In the genomic region with DNA sequence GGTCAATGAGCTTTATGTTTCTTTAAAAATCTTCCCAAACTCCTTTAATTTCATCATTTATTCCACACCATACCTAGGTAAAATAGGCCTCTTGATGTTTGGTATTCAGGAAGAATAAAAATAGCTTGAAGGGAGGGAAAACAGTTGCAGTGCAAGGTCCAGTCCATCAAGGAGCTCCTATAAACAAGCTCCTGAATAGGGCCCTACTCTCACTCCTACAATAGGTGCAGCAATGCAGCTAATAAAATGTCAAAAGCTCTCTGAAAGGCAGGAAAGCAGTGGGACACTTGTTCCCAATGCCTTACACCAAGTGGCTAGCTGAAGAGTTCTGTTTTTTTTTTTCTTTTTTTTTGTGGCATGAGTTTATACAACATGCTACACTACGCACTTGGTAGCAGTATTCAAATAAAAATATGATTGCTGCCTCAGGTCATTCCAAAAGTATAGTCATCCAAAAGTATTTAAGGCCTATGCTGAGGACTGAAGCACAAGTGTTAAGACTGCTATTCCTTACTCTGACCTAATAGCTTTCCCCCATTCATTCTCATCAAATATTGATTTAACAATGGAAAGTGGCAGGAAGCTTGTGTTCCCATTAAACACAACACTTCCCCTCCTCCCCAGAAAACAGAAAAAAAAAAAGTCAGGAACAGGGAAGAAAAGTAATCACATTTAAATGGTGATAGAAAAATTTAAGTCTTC, we compare ENCODE assay signal across 26 cellular contexts. TPM values are rescaled to one million over a fixed set of nuclear protein-coding genes. Genes with fewer than 3 reads are reported as not detected.
DNase-seq lines count a peak whose midpoint lies in the region; ATAC-seq and TF ChIP-seq lines count a peak whose summit lies in the region.
"Had no signal": no experiment of that assay in that cellular context is flagged by ENCODE, and none has a peak within 500 bp of the region (broad histone marks: within the 10 kb centered on the region; RNA-seq: fewer than 3 reads in every experiment).

No MANE protein-coding gene starts in this region.

- H3K9me3 ChIP-seq in lower lobe of right lung (no peaks in the 10 kb centered on the region), transverse colon (no peaks in the 10 kb centered on the region), MM.1S (replicated peaks; ENCODE audit: insufficient read depth, low read length) (no peaks in the 10 kb centered on the region)
- H3K9me3 ChIP-seq: BLaER1 treated with 17β-estradiol and CSF1 and Interleukin-3, amounts not matched to agents 10 nM and 100 nM; MG63 had no signal

- H3K4me2 ChIP-seq in MM.1S (ENCODE audit: low read depth, low read length) = no peak overlapping the region
- H3K4me2 ChIP-seq: BLaER1 treated with 17β-estradiol and CSF1 and Interleukin-3, amounts not matched to agents 10 nM and 100 nM had no signal

- H3K4me3 Mint-ChIP-seq in activated T-cell treated with anti-CD3 and anti-CD28 coated beads, Interleukin-2, amount 50 U/mL, for 72 hours = no peak overlapping the region
- H3K4me3 Mint-ChIP-seq in brain = no peak overlapping the region
- H3K4me3 Mint-ChIP-seq: activated CD4-positive, alpha-beta memory T cell treated with anti-CD3 and anti-CD28 coated beads for 36 hours; stimulated activated naive CD8-positive, alpha-beta T cell treated with anti-CD3 and anti-CD28 coated beads, Interleukin-15, amount 100 ng/mL, for 72 hours; type B pancreatic cell had no signal

- in situ Hi-C loops in transverse colon (cut with MboI; ENCODE audit: low pct_ligation_motif_present in 1 of 4, low pct_unique_long_range_greater_than_20kb in 1 of 4, low sequenced_read_pairs in 3 of 4) = no loop called here

- H3K4me1 Mint-ChIP-seq in activated T-cell treated with anti-CD3 and anti-CD28 coated beads, Interleukin-2, amount 50 U/mL, for 72 hours (ENCODE audit: low read depth) = peaks cover 7% of the 10 kb centered on the region
- peaks cover 4% of the 10 kb centered on the region for H3K4me1 Mint-ChIP-seq in brain

- H3K4me1 ChIP-seq in lower lobe of right lung (peaks cover 12% of the 10 kb centered on the region), transverse colon (peaks cover 7 to 30% (median 16%) of the 10 kb centered on the region in 4 donors), MM.1S (ENCODE audit: low read length) (peaks cover 7% of the 10 kb centered on the region)

- H3K9me3 Mint-ChIP-seq in activated T-cell treated with anti-CD3 and anti-CD28 coated beads, Interleukin-2, amount 50 U/mL, for 72 hours = no peaks in the 10 kb centered on the region
- no peaks in the 10 kb centered on the region for H3K9me3 Mint-ChIP-seq in brain
- H3K9me3 Mint-ChIP-seq: activated CD4-positive, alpha-beta memory T cell treated with anti-CD3 and anti-CD28 coated beads for 36 hours; stimulated activated naive CD8-positive, alpha-beta T cell treated with anti-CD3 and anti-CD28 coated beads, Interleukin-15, amount 100 ng/mL, for 72 hours; type B pancreatic cell had no signal

- H3K79me2 ChIP-seq in MM.1S (ENCODE audit: low read length) = no peaks in the 10 kb centered on the region

- no peaks in the 10 kb centered on the region for H3K27me3 Mint-ChIP-seq in activated T-cell treated with anti-CD3 and anti-CD28 coated beads, Interleukin-2, amount 50 U/mL, for 72 hours (ENCODE audit: low read depth)
- peaks cover 4% of the 10 kb centered on the region for H3K27me3 Mint-ChIP-seq in brain
- H3K27me3 Mint-ChIP-seq: activated CD4-positive, alpha-beta memory T cell treated with anti-CD3 and anti-CD28 coated beads for 36 hours; stimulated activated naive CD8-positive, alpha-beta T cell treated with anti-CD3 and anti-CD28 coated beads, Interleukin-15, amount 100 ng/mL, for 72 hours; type B pancreatic cell had no signal

- DNase-seq in activated T-cell treated with anti-CD3 and anti-CD28 coated beads, Interleukin-2, amount 50 U/mL, for 72 hours = no peak
- DNase-seq in activated T-cell treated with anti-CD3 and anti-CD28 coated beads for 4 hours (no peak), lower lobe of right lung (no peak), transverse colon (no peak), activated gamma-delta T cell (lab: John Stamatoyannopoulos, UW) (no peak), SK-N-DZ (ENCODE audit: low spot score) (no peak), MM.1S (no peak)
- DNase-seq: activated CD4-positive, alpha-beta memory T cell treated with anti-CD3 and anti-CD28 coated beads for 36 hours; activated CD4-positive, CD25-positive, alpha-beta regulatory T cell; activated naive CD4-positive, alpha-beta T cell treated with anti-CD3 and anti-CD28 coated beads, Interleukin-2, amount 50 U/mL, for 16 hours; activated T-cell treated with anti-CD3 and anti-CD28 coated beads, Interleukin-2, amount 50 U/mL, for 48 hours; effector CD8-positive, alpha-beta T cell; foreskin melanocyte; H7; MG63; NCI-H1436; retina; stimulated activated CD4-positive, alpha-beta T cell treated with anti-CD3 and anti-CD28 coated beads, Interleukin-4, amount 100 ng/mL, for 1 hour; stimulated activated naive CD8-positive, alpha-beta T cell treated with anti-CD3 and anti-CD28 coated beads, Interleukin-15, amount 100 ng/mL, for 72 hours had no signal

- no peak for TF ChIP-seq CTCF in brain (conservative IDR thresholded peaks at IDR 0.05)
- no peak for TF ChIP-seq CTCF in lower lobe of right lung (IDR thresholded peaks at IDR 0.05)
- no peak for TF ChIP-seq CTCF in transverse colon (IDR thresholded peaks at IDR 0.05)
- TF ChIP-seq CTCF in MM.1S (IDR thresholded peaks at IDR 0.05; ENCODE audit: low read length) = no peak

- WGBS in transverse colon (ENCODE audit: low coverage in 1 of 2), 2 donors = 60 to 67% methylated on average over 1 of the region's 1 CpG

- no peak overlapping the region for H3K27ac ChIP-seq in lower lobe of right lung
- H3K27ac ChIP-seq in transverse colon = peak overlapping the region; percentile 16 to 52 (median 34)
- H3K27ac ChIP-seq in MM.1S (ENCODE audit: low read length) = no peak overlapping the region
- H3K27ac ChIP-seq: BLaER1 treated with 17β-estradiol and CSF1 and Interleukin-3, amounts not matched to agents 10 nM and 100 nM had no signal

- H3K27me3 ChIP-seq in lower lobe of right lung (ENCODE audit: low read depth) (no peaks in the 10 kb centered on the region), transverse colon (no peaks in the 10 kb centered on the region), MM.1S (replicated peaks; ENCODE audit: insufficient read depth, low read length) (no peaks in the 10 kb centered on the region)
- H3K27me3 ChIP-seq: BLaER1 treated with 17β-estradiol and CSF1 and Interleukin-3, amounts not matched to agents 10 nM and 100 nM; MG63 had no signal

- no peak for TF ChIP-seq EP300 in transverse colon (IDR thresholded peaks at IDR 0.05; ENCODE audit: low read depth)

- no peak overlapping the region for H3K9ac ChIP-seq in MM.1S (ENCODE audit: low read length)
- H3K9ac ChIP-seq: BLaER1 treated with 17β-estradiol and CSF1 and Interleukin-3, amounts not matched to agents 10 nM and 100 nM had no signal

- no peak overlapping the region for H3K4me3 ChIP-seq in lower lobe of right lung
- H3K4me3 ChIP-seq in transverse colon = no peak overlapping the region
- no peak overlapping the region for H3K4me3 ChIP-seq in MM.1S (ENCODE audit: low read length)
- H3K4me3 ChIP-seq: BLaER1 treated with 17β-estradiol and CSF1 and Interleukin-3, amounts not matched to agents 10 nM and 100 nM; lung; MG63 had no signal

- no peak for ATAC-seq in activated T-cell treated with anti-CD3 and anti-CD28 coated beads, Interleukin-2, amount 50 U/mL, for 72 hours (replicated peaks in 1 of 2)
- peak; percentile 83 to 92 for ATAC-seq in lower lobe of right lung
- ATAC-seq: esophagus mucosa; stimulated activated naive CD8-positive, alpha-beta T cell treated with anti-CD3 and anti-CD28 coated beads, Interleukin-15, amount 100 ng/mL, for 72 hours had no signal

- no peak overlapping the region for H2AFZ ChIP-seq in MM.1S (ENCODE audit: low read length)

- TF ChIP-seq POLR2A in transverse colon (IDR thresholded peaks at IDR 0.05) = no peak

- H4K20me1 ChIP-seq in MM.1S (ENCODE audit: insufficient read depth, low read length) = no peaks in the 10 kb centered on the region

- H3K36me3 ChIP-seq in lower lobe of right lung (peaks cover 99% of the 10 kb centered on the region), transverse colon (peaks cover 0 to 59% (median 12%) of the 10 kb centered on the region in 4 donors), MM.1S (replicated peaks; ENCODE audit: insufficient read depth, low read length) (peaks cover 11% of the 10 kb centered on the region)

- no peaks in the 10 kb centered on the region for H3K9me2 ChIP-seq in MM.1S (replicated peaks; ENCODE audit: insufficient read depth, low read length)

- H3K27ac Mint-ChIP-seq in activated T-cell treated with anti-CD3 and anti-CD28 coated beads, Interleukin-2, amount 50 U/mL, for 72 hours = peak overlapping the region; percentile 1
- peak overlapping the region in 3 of 5 experiments; percentile 33 to 40 (median 39) for H3K27ac Mint-ChIP-seq in brain
- H3K27ac Mint-ChIP-seq: activated CD4-positive, alpha-beta memory T cell treated with anti-CD3 and anti-CD28 coated beads for 36 hours; type B pancreatic cell had no signal

- H3K36me3 Mint-ChIP-seq in activated T-cell treated with anti-CD3 and anti-CD28 coated beads, Interleukin-2, amount 50 U/mL, for 72 hours (ENCODE audit: insufficient read depth in 2 of 2) = peaks cover 8 to 23% of the 10 kb centered on the region in 2 donors
- H3K36me3 Mint-ChIP-seq in brain = peaks cover 89% of the 10 kb centered on the region

- peaks cover 2% of the 10 kb centered on the region; the same call in 1 of the 2 replicates for H3F3A ChIP-seq in MM.1S (ENCODE audit: insufficient read depth, low read length)

- intact Hi-C loops in lower lobe of right lung (cut with DNase I) (no loop called here), transverse colon (cut with DNase I; ENCODE audit: low total_unique reads) (no loop called here)

RNA-seq across cellular contexts. Expression of a gene that starts 9.8 kb away (rescaled TPM):
- total RNA-seq in activated T-cell treated with anti-CD3 and anti-CD28 coated beads, Interleukin-2, amount 50 U/mL, for 72 hours = under 1 TPM in 1 of 2 donors, not detected in 1; 0.65 TPM
- not detected for polyA plus RNA-seq in brain (ENCODE audit: insufficient read depth, low read depth, low replicate concordance)
- not detected for total RNA-seq in lower lobe of right lung
- not detected for total RNA-seq in transverse colon
- polyA plus RNA-seq in SK-N-DZ (2014; cell fraction: cytosol; rRNA removed) = not detected in 2 replicates
- not detected in 2 replicates for polyA plus RNA-seq in SK-N-DZ (2014; cell fraction: nucleus; rRNA removed)
- total RNA-seq: cerebellum, esophagus mucosa, H7, lung, omental fat pad had no signal
- polyA plus RNA-seq: lung had no signal

RNA-seq across cellular contexts. Expression of a gene that starts 13.3 kb away (rescaled TPM):
- total RNA-seq in activated T-cell treated with anti-CD3 and anti-CD28 coated beads, Interleukin-2, amount 50 U/mL, for 72 hours = 10 to 100 TPM; 45.7 to 47.5 TPM
- 65.0 TPM for polyA plus RNA-seq in brain (ENCODE audit: insufficient read depth, low read depth, low replicate concordance)
- total RNA-seq in lower lobe of right lung (34.9 TPM), transverse colon (10 to 100 TPM; 20.6 to 91.5 (median 71.4) TPM)
- 55.8 and 69.4 TPM in 2 replicates for polyA plus RNA-seq in SK-N-DZ (2014; cell fraction: cytosol; rRNA removed)
- 38.6 and 41.8 TPM in 2 replicates for polyA plus RNA-seq in SK-N-DZ (2014; cell fraction: nucleus; rRNA removed)

RNA-seq across cellular contexts. Expression of a gene that starts 37.4 kb away (rescaled TPM):
- total RNA-seq in activated T-cell treated with anti-CD3 and anti-CD28 coated beads, Interleukin-2, amount 50 U/mL, for 72 hours = 10 to 100 TPM; 48.6 to 50.3 TPM
- polyA plus RNA-seq in brain (ENCODE audit: insufficient read depth, low read depth, low replicate concordance) = 43.5 TPM
- 116 TPM for total RNA-seq in lower lobe of right lung
- 100 to 1,000 TPM in 2 of 4 donors, 10 to 100 TPM in 2; 48.2 to 119 (median 85.4) TPM for total RNA-seq in transverse colon
- 9.6 and 10.4 TPM in 2 replicates for polyA plus RNA-seq in SK-N-DZ (2014; cell fraction: cytosol; rRNA removed)
- polyA plus RNA-seq in SK-N-DZ (2014; cell fraction: nucleus; rRNA removed) = 15.5 and 16.2 TPM in 2 replicates

Comparison
In these comparisons a context has a peak if more than half of its experiments do, and no peak if none do; other contexts are left out.
1. ATAC-seq: peak in lower lobe of right lung (2 of 2); none in activated T-cell treated with anti-CD3 and anti-CD28 coated beads, Interleukin-2, amount 50 U/mL, for 72 hours (0 of 2).
2. H3K27ac ChIP-seq: peak in transverse colon (4 of 4); none in lower lobe of right lung (single experiment) and MM.1S (single experiment).